Comparison of ENCODE assay signal across 8 cellular contexts in the genomic region with DNA sequence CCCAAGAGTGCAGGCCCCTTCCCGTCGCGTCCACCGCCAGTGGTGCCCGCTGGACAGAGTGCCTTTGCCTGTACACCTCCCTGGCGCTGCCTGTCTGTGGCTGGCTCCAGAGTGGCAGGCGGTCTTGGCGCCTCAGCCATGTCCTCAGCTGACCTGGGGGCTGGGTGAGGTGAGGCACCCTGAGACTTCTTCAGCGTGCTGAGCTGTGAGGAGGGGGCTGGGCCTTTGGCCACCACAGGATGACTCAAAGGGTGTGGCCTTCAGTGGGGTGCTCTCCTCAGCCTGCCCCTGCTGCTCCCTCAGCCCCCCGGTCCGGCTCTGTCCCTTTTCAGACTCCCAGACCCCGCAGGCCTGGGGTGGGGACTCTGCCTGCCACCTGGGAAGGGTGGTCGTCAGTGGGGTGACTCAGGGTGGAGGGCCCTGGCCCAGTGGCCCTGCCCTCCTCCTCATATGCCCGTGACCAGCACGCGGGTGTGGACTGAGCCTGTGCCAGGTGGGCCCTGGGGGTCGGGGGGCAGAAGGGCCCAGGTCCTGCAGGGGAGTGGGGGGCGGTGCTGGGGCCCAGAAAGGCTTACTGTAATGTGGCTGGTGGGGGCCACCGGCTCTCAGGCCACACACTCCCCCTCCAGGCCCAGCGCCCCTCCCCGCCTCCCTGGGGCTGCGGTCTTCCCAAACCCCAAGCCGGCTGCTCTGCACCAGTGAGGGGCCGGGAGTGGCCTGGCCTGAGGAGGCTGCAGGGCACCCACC. TPM values are rescaled to one million over a fixed set of nuclear protein-coding genes. Genes with fewer than 3 reads are reported as not detected.
DNase-seq lines count a peak whose midpoint lies in the region; ATAC-seq and TF ChIP-seq lines count a peak whose summit lies in the region.

No MANE protein-coding gene starts in this region.

- no peaks in the 10 kb centered on the region for H3K36me3 Mint-ChIP-seq in activated T-helper 2 cell treated with anti-CD3 and anti-CD28 coated beads, Interferon-gamma antibody, Interleukin-2, Interleukin-4, amounts not matched to agents 10 μg/mL and 5 μg/mL and 100 μg/mL, durations not matched to agents 14 hours and 24 hours and 36 hours (ENCODE audit: low read depth)

- H3K36me3 ChIP-seq in HUES6 (ENCODE audit: control insufficient read depth, insufficient read depth, low read length): no peaks in the 10 kb centered on the region
- H3K36me3 ChIP-seq in spleen: no peaks in the 10 kb centered on the region

- H3K4me1 Mint-ChIP-seq in activated T-helper 2 cell treated with anti-CD3 and anti-CD28 coated beads, Interferon-gamma antibody, Interleukin-2, Interleukin-4, amounts not matched to agents 10 μg/mL and 5 μg/mL and 100 μg/mL, durations not matched to agents 14 hours and 24 hours and 36 hours (ENCODE audit: low read depth): peaks cover 22% of the 10 kb centered on the region

- ATAC-seq in left ventricle myocardium superior (peak; percentile 46), GM19397 (IDR thresholded peaks at IDR 0.05; ENCODE audit: unreplicated experiment) (no peak), HG02798 (IDR thresholded peaks at IDR 0.05; ENCODE audit: poor library complexity, unreplicated experiment) (no peak)

- TF ChIP-seq CTCF in AG09309 (IDR thresholded peaks at IDR 0.05; ENCODE audit: control insufficient read depth, insufficient read depth, low read depth, low read length, missing control alignments) (no peak), spleen (IDR thresholded peaks at IDR 0.05 in 8 of 11, conservative IDR thresholded peaks at IDR 0.05 in 3 of 11) (no peak)

- in situ Hi-C loops in G401 (cut with HindIII; ENCODE audit: low sequenced_read_pairs): no loop called here

- H3K27me3 ChIP-seq in HUES6 (ENCODE audit: control insufficient read depth, insufficient read depth, low read length): peaks cover 13% of the 10 kb centered on the region
- H3K27me3 ChIP-seq in spleen (replicated peaks in 1 of 7): peaks cover 0 to 1% (median 0%) of the 10 kb centered on the region in 7 donors

- no peaks in the 10 kb centered on the region for H3K27me3 Mint-ChIP-seq in activated T-helper 2 cell treated with anti-CD3 and anti-CD28 coated beads, Interferon-gamma antibody, Interleukin-2, Interleukin-4, amounts not matched to agents 10 μg/mL and 5 μg/mL and 100 μg/mL, durations not matched to agents 14 hours and 24 hours and 36 hours (ENCODE audit: low read depth)

- no peaks in the 10 kb centered on the region for H3K9me3 Mint-ChIP-seq in activated T-helper 2 cell treated with anti-CD3 and anti-CD28 coated beads, Interferon-gamma antibody, Interleukin-2, Interleukin-4, amounts not matched to agents 10 μg/mL and 5 μg/mL and 100 μg/mL, durations not matched to agents 14 hours and 24 hours and 36 hours

- H3K27ac Mint-ChIP-seq in activated T-helper 2 cell treated with anti-CD3 and anti-CD28 coated beads, Interferon-gamma antibody, Interleukin-2, Interleukin-4, amounts not matched to agents 10 μg/mL and 5 μg/mL and 100 μg/mL, durations not matched to agents 14 hours and 24 hours and 36 hours: peak overlapping the region; percentile 58

- WGBS in spleen, 5 donors: 20 to 42% (median 38%) methylated on average over 1 to 24 of the region's 24 CpGs

- H3K4me3 ChIP-seq in AG09309 (ENCODE audit: control insufficient read depth, low read depth, low read length) (peak overlapping the region; percentile 20; the same call in 1 of the 2 replicates), HUES6 (ENCODE audit: low read depth, low read length) (peak overlapping the region; percentile 34; the same call in 1 of the 2 replicates), spleen (peak overlapping the region; percentile 38 to 81 (median 46))

- intact Hi-C loops in activated T-helper 2 cell treated with anti-CD3 and anti-CD28 coated beads, Interferon-gamma antibody, Interleukin-2, Interleukin-4, amounts not matched to agents 10 μg/mL and 5 μg/mL and 100 μg/mL, durations not matched to agents 14 hours and 24 hours and 36 hours (cut with micrococcal nuclease): loop anchor here (5.0 kb wide), 2 partner anchors 83 to 258 kb away; no protein-coding TSS in a partner anchor
- intact Hi-C loops in left ventricle myocardium superior (cut with micrococcal nuclease) (no loop called here), spleen (cut with DNase I; ENCODE audit: low total_unique reads) (loop anchor here (5.0 kb wide), 2 partner anchors 38 to 58 kb away; no protein-coding TSS in a partner anchor)

- peak overlapping the region; percentile 73 for H3K4me3 Mint-ChIP-seq in activated T-helper 2 cell treated with anti-CD3 and anti-CD28 coated beads, Interferon-gamma antibody, Interleukin-2, Interleukin-4, amounts not matched to agents 10 μg/mL and 5 μg/mL and 100 μg/mL, durations not matched to agents 14 hours and 24 hours and 36 hours (ENCODE audit: low read depth)

- DNase-seq in AG09309 (ENCODE audit: low read depth) (no peak), left ventricle myocardium superior (peak; percentile 84), spleen (peak; percentile 91), G401 (ENCODE audit: low spot score) (no peak)
- DNase-seq in activated T-helper 2 cell treated with anti-CD3 and anti-CD28 coated beads, Interferon-gamma antibody, Interleukin-2, Interleukin-4, amounts not matched to agents 10 μg/mL and 5 μg/mL and 100 μg/mL, durations not matched to agents 14 hours and 24 hours and 36 hours (ENCODE audit: low spot score): no peak

- H3K27ac ChIP-seq in HUES6 (ENCODE audit: low read depth, low read length) (no peak overlapping the region), spleen (peak overlapping the region; percentile 90 to 100 (median 97))

- H3K4me1 ChIP-seq in HUES6 (ENCODE audit: control insufficient read depth, insufficient read depth, low read length): peaks cover 28% of the 10 kb centered on the region
- H3K4me1 ChIP-seq in spleen: peaks cover 60 to 95% (median 88%) of the 10 kb centered on the region in 6 donors

- H3K9me3 ChIP-seq in HUES6 (ENCODE audit: control insufficient read depth, insufficient read depth, low read depth, low read length): no peaks in the 10 kb centered on the region
- H3K9me3 ChIP-seq in spleen: no peaks in the 10 kb centered on the region

- no peak overlapping the region for H3K9ac ChIP-seq in HUES6 (ENCODE audit: low read length)

- no peak for TF ChIP-seq POLR2A in spleen (IDR thresholded peaks at IDR 0.05)

RNA-seq across cellular contexts. Expression of gene CRELD2, which starts 15.9 kb away (rescaled TPM):
- 49.9 and 52.9 TPM in 2 replicates for total RNA-seq in activated T-helper 2 cell treated with anti-CD3 and anti-CD28 coated beads, Interferon-gamma antibody, Interleukin-2, Interleukin-4, amounts not matched to agents 10 μg/mL and 5 μg/mL and 100 μg/mL, durations not matched to agents 14 hours and 24 hours and 36 hours
- 27.4 TPM for total RNA-seq in left ventricle myocardium superior
- 10 to 100 TPM; 23.2 to 46.3 (median 38.1) TPM for total RNA-seq in spleen
- polyA plus RNA-seq in spleen: 10 to 100 TPM; 16.2 to 26.3 (median 18.3) TPM
- total RNA-seq in G401 (2014; rRNA removed; shearing (Covaris generic)): 85.5 and 121 TPM in 2 replicates

RNA-seq across cellular contexts. Expression of gene ALG12, which starts 16.1 kb away (rescaled TPM):
- 15.5 and 16.5 TPM in 2 replicates for total RNA-seq in activated T-helper 2 cell treated with anti-CD3 and anti-CD28 coated beads, Interferon-gamma antibody, Interleukin-2, Interleukin-4, amounts not matched to agents 10 μg/mL and 5 μg/mL and 100 μg/mL, durations not matched to agents 14 hours and 24 hours and 36 hours
- total RNA-seq in left ventricle myocardium superior: 16.2 TPM
- 10 to 100 TPM; 10.2 to 20.1 (median 13.3) TPM for total RNA-seq in spleen
- 1 to 10 TPM; 5.7 to 7.1 (median 5.9) TPM for polyA plus RNA-seq in spleen
- 23.8 and 24.1 TPM in 2 replicates for total RNA-seq in G401 (2014; rRNA removed; shearing (Covaris generic))

RNA-seq across cellular contexts. Expression of gene PIM3, which starts 26.3 kb away (rescaled TPM):
- 215 TPM in 2 replicates for total RNA-seq in activated T-helper 2 cell treated with anti-CD3 and anti-CD28 coated beads, Interferon-gamma antibody, Interleukin-2, Interleukin-4, amounts not matched to agents 10 μg/mL and 5 μg/mL and 100 μg/mL, durations not matched to agents 14 hours and 24 hours and 36 hours
- 65.1 TPM for total RNA-seq in left ventricle myocardium superior
- total RNA-seq in spleen: 100 to 1,000 TPM in 5 of 7 donors, 10 to 100 TPM in 2; 72.1 to 134 (median 109) TPM
- 10 to 100 TPM; 49.5 to 84.4 (median 52.0) TPM for polyA plus RNA-seq in spleen
- 106 and 157 TPM in 2 replicates for total RNA-seq in G401 (2014; rRNA removed; shearing (Covaris generic))

Comparison
In these comparisons a context has a peak if more than half of its experiments do, and no peak if none do; other contexts are left out.
1. DNase-seq: peak in left ventricle myocardium superior (single experiment) and spleen (single experiment); none in AG09309 (single experiment), activated T-helper 2 cell treated with anti-CD3 and anti-CD28 coated beads, Interferon-gamma antibody, Interleukin-2, Interleukin-4, amounts not matched to agents 10 μg/mL and 5 μg/mL and 100 μg/mL, durations not matched to agents 14 hours and 24 hours and 36 hours (single experiment) and G401 (single experiment).
2. Peak in every context shown above with its lines, with median percentiles within 50 percentile points of each other: H3K4me3 ChIP-seq.